In genomic region chr11:86355256-86355655, GRCh38 we compare ENCODE assay signal across 15 cellular contexts.
"Had no signal": no experiment of that assay in that cellular context is flagged by ENCODE, and none has a peak within 500 bp of the region (broad histone marks: within the 10 kb centered on the region; RNA-seq: fewer than 3 reads in every experiment).

No MANE protein-coding gene starts in this region.

- H3K4me3 ChIP-seq: gastrocnemius medialis, heart left ventricle, tibial artery had no signal

- DNase-seq: activated CD4-positive, alpha-beta memory T cell treated with anti-CD3 and anti-CD28 coated beads, Interleukin-2, amount 10 ng/mL, durations not matched to agents 7 days and 5 days; activated CD4-positive, alpha-beta T cell treated with anti-CD3 and anti-CD28 coated beads for 48 hours; activated CD4-positive, CD25-positive, alpha-beta regulatory T cell; activated CD8-positive, alpha-beta memory T cell treated with anti-CD3 and anti-CD28 coated beads, Interleukin-2, amount 10 ng/mL, durations not matched to agents 7 days and 5 days; effector CD4-positive, alpha-beta T cell; gastrocnemius medialis; heart left ventricle; kidney; left ventricle myocardium superior; stimulated activated CD4-positive, alpha-beta T cell treated with anti-CD3 and anti-CD28 coated beads, Interleukin-12 subunit alpha, Interleukin-12 subunit beta, amount 100 ng/mL, for 4 hours; stimulated activated CD4-positive, alpha-beta T cell treated with anti-CD3 and anti-CD28 coated beads, Interleukin-1b, Interleukin-23, amount 100 ng/mL, for 48 hours; stimulated activated CD8-positive, alpha-beta memory T cell treated with anti-CD3 and anti-CD28 coated beads, Interleukin-4, amount 100 ng/mL, for 48 hours; stimulated activated naive CD4-positive, alpha-beta T cell; tibial artery had no signal

- H3K27me3 ChIP-seq: gastrocnemius medialis, heart left ventricle, tibial artery had no signal

- H3K4me1 ChIP-seq: gastrocnemius medialis, heart left ventricle, tibial artery had no signal

- H3K36me3 ChIP-seq: gastrocnemius medialis, heart left ventricle, tibial artery had no signal

- ATAC-seq: activated CD8-positive, alpha-beta memory T cell treated with anti-CD3 and anti-CD28 coated beads, Interleukin-2, amount 10 ng/mL, durations not matched to agents 7 days and 5 days; esophagus mucosa; gastrocnemius medialis; heart left ventricle; left ventricle myocardium superior had no signal

- H3K27ac ChIP-seq: gastrocnemius medialis, heart left ventricle, tibial artery had no signal

- H3K9me3 ChIP-seq: gastrocnemius medialis, heart left ventricle, tibial artery had no signal
